18 cellular contexts compared by ENCODE assay signal in genomic region chr7:34949356-34949755, GRCh38.
"Had no signal": no experiment of that assay in that cellular context is flagged by ENCODE, and none has a peak within 500 bp of the region (broad histone marks: within the 10 kb centered on the region; RNA-seq: fewer than 3 reads in every experiment).

No MANE protein-coding gene starts in this region.

- H3K27ac ChIP-seq: esophagus muscularis mucosa, gastrocnemius medialis, heart right ventricle, left ventricle myocardium inferior, vagina had no signal

- DNase-seq: activated CD4-positive, alpha-beta T cell treated with anti-CD3 and anti-CD28 coated beads, Interleukin-2, amount 50 U/mL, for 48 hours; activated CD4-positive, CD25-positive, alpha-beta regulatory T cell; activated CD8-positive, alpha-beta memory T cell treated with anti-CD3 and anti-CD28 coated beads, Interleukin-2, amount 10 ng/mL, durations not matched to agents 7 days and 5 days; activated effector memory CD4-positive, alpha-beta T cell treated with Interleukin-2 at 50 U/mL for 16 hours; activated T-cell treated with anti-CD3 and anti-CD28 coated beads, Interleukin-2, amount 50 U/mL, for 24 hours; amygdala; gastrocnemius medialis; heart right ventricle; kidney; left ventricle myocardium inferior; stimulated activated CD4-positive, alpha-beta T cell treated with anti-CD3 and anti-CD28 coated beads, Interleukin-4, amount 100 ng/mL, for 4 hours; stimulated activated naive CD8-positive, alpha-beta T cell treated with anti-CD3 and anti-CD28 coated beads, Interleukin-15, amount 100 ng/mL, for 72 hours; T-helper 17 cell had no signal

- H3K27ac Mint-ChIP-seq: activated CD8-positive, alpha-beta memory T cell treated with anti-CD3 and anti-CD28 coated beads, Interleukin-2, amount 10 ng/mL, durations not matched to agents 7 days and 5 days; activated naive CD4-positive, alpha-beta T cell treated with anti-CD3 and anti-CD28 coated beads, Interleukin-2, amount 50 U/mL, for 24 hours; activated T-cell treated with anti-CD3 and anti-CD28 coated beads, Interleukin-2, amount 50 U/mL, for 24 hours; memory B cell; nephron; stimulated activated naive CD8-positive, alpha-beta T cell treated with anti-CD3 and anti-CD28 coated beads, Interleukin-15, amount 100 ng/mL, for 72 hours; T-helper 17 cell had no signal

- H3K36me3 ChIP-seq: gastrocnemius medialis, vagina had no signal

- FAIRE-seq: kidney had no signal

- H3K4me3 ChIP-seq: esophagus muscularis mucosa, gastrocnemius medialis, heart right ventricle, left ventricle myocardium inferior, vagina had no signal

- H3K4me3 Mint-ChIP-seq: activated CD8-positive, alpha-beta memory T cell treated with anti-CD3 and anti-CD28 coated beads, Interleukin-2, amount 10 ng/mL, durations not matched to agents 7 days and 5 days; activated naive CD4-positive, alpha-beta T cell treated with anti-CD3 and anti-CD28 coated beads, Interleukin-2, amount 50 U/mL, for 24 hours; activated T-cell treated with anti-CD3 and anti-CD28 coated beads, Interleukin-2, amount 50 U/mL, for 24 hours; memory B cell; nephron; stimulated activated naive CD8-positive, alpha-beta T cell treated with anti-CD3 and anti-CD28 coated beads, Interleukin-15, amount 100 ng/mL, for 72 hours; T-helper 17 cell had no signal

- H3K4me1 Mint-ChIP-seq: activated CD8-positive, alpha-beta memory T cell treated with anti-CD3 and anti-CD28 coated beads, Interleukin-2, amount 10 ng/mL, durations not matched to agents 7 days and 5 days; activated naive CD4-positive, alpha-beta T cell treated with anti-CD3 and anti-CD28 coated beads, Interleukin-2, amount 50 U/mL, for 24 hours; memory B cell; stimulated activated naive CD8-positive, alpha-beta T cell treated with anti-CD3 and anti-CD28 coated beads, Interleukin-15, amount 100 ng/mL, for 72 hours; T-helper 17 cell had no signal

- H3K9me3 Mint-ChIP-seq: activated naive CD4-positive, alpha-beta T cell treated with anti-CD3 and anti-CD28 coated beads, Interleukin-2, amount 50 U/mL, for 24 hours; activated T-cell treated with anti-CD3 and anti-CD28 coated beads, Interleukin-2, amount 50 U/mL, for 24 hours; memory B cell; nephron; stimulated activated naive CD8-positive, alpha-beta T cell treated with anti-CD3 and anti-CD28 coated beads, Interleukin-15, amount 100 ng/mL, for 72 hours had no signal

- ATAC-seq: activated CD8-positive, alpha-beta memory T cell treated with anti-CD3 and anti-CD28 coated beads, Interleukin-2, amount 10 ng/mL, durations not matched to agents 7 days and 5 days; gastrocnemius medialis; heart right ventricle; stimulated activated naive CD8-positive, alpha-beta T cell treated with anti-CD3 and anti-CD28 coated beads, Interleukin-15, amount 100 ng/mL, for 72 hours; T-helper 17 cell had no signal

- H3K9me3 ChIP-seq: esophagus muscularis mucosa, gastrocnemius medialis, heart right ventricle, left ventricle myocardium inferior, vagina had no signal

- H3K4me1 ChIP-seq: esophagus muscularis mucosa, gastrocnemius medialis, vagina had no signal

- H3K27me3 ChIP-seq: esophagus muscularis mucosa, gastrocnemius medialis, heart right ventricle, vagina had no signal

- H3K27me3 Mint-ChIP-seq: activated CD8-positive, alpha-beta memory T cell treated with anti-CD3 and anti-CD28 coated beads, Interleukin-2, amount 10 ng/mL, durations not matched to agents 7 days and 5 days; activated naive CD4-positive, alpha-beta T cell treated with anti-CD3 and anti-CD28 coated beads, Interleukin-2, amount 50 U/mL, for 24 hours; activated T-cell treated with anti-CD3 and anti-CD28 coated beads, Interleukin-2, amount 50 U/mL, for 24 hours; memory B cell; stimulated activated naive CD8-positive, alpha-beta T cell treated with anti-CD3 and anti-CD28 coated beads, Interleukin-15, amount 100 ng/mL, for 72 hours; T-helper 17 cell had no signal
